31 cellular contexts compared by ENCODE assay signal in genomic region chr9:18124760-18125159, GRCh38.
A peak's percentile ranks its signal among the peaks of the same experiment; 100 is the strongest.
DNase-seq lines count a peak whose midpoint lies in the region; ATAC-seq, FAIRE-seq and TF ChIP-seq lines count a peak whose summit lies in the region.
"Had no signal": no experiment of that assay in that cellular context is flagged by ENCODE, and none has a peak within 500 bp of the region (broad histone marks: within the 10 kb centered on the region; RNA-seq: fewer than 3 reads in every experiment).

No MANE protein-coding gene starts in this region.

- no peaks in the 10 kb centered on the region for H3K9me3 ChIP-seq in endothelial cell of umbilical vein (replicated peaks; ENCODE audit: control insufficient read depth, insufficient read depth, low read length)
- H3K9me3 ChIP-seq: breast epithelium, colonic mucosa, neutrophil, Peyer's patch, tibial nerve had no signal

- no peaks in the 10 kb centered on the region for H3K36me3 ChIP-seq in endothelial cell of umbilical vein (ENCODE audit: control insufficient read depth in 2 of 2, extremely low read depth in 1 of 2, insufficient read depth in 2 of 2, low read length in 2 of 2)
- H3K36me3 ChIP-seq: breast epithelium, colonic mucosa, neutrophil, Peyer's patch, tibial nerve had no signal

- no peak for FAIRE-seq in endothelial cell of umbilical vein (lab: Jason Lieb, UNC)
- FAIRE-seq: frontal cortex had no signal

- dilution Hi-C loops in endothelial cell of umbilical vein (cut with MboI; ENCODE audit: extremely low pct_ligation_motif_present, low sequenced_read_pairs), result no loop called here

- no peak for ATAC-seq in GM21423 (IDR thresholded peaks at IDR 0.05; ENCODE audit: unreplicated experiment)
- ATAC-seq: activated CD8-positive, alpha-beta memory T cell treated with anti-CD3 and anti-CD28 coated beads, Interleukin-2, amount 10 ng/mL, durations not matched to agents 7 days and 5 days; activated naive CD8-positive, alpha-beta T cell treated with anti-CD3 and anti-CD28 coated beads, Interleukin-2, amount 50 U/mL, for 24 hours; esophagus mucosa; left colon; WTC11 had no signal

- H3K4me3 ChIP-seq in endothelial cell of umbilical vein (replicated peaks in 1 of 3; ENCODE audit: insufficient read depth in 1 of 3, low read depth in 1 of 3, low read length in 3 of 3), result no peak overlapping the region
- H3K4me3 ChIP-seq: breast epithelium, colonic mucosa, Peyer's patch, tibial nerve had no signal

- TF ChIP-seq POLR2A in endothelial cell of umbilical vein (IDR thresholded peaks at IDR 0.05; ENCODE audit: low read depth, low read length), result no peak

- H3K27me3 ChIP-seq in endothelial cell of umbilical vein (ENCODE audit: control insufficient read depth in 2 of 2, insufficient read depth in 2 of 2, low read length in 2 of 2), result no peaks in the 10 kb centered on the region
- H3K27me3 ChIP-seq: breast epithelium, colonic mucosa, neutrophil, Peyer's patch, tibial nerve had no signal

- H3K9ac ChIP-seq in endothelial cell of umbilical vein (replicated peaks; ENCODE audit: extremely low read depth, insufficient read depth, low read length), result no peak overlapping the region

- peak; percentile 29 for DNase-seq in AG20443 (ENCODE audit: low spot score)
- peak; percentile 61 for DNase-seq in LHCN-M2 (ENCODE audit: low read depth)
- DNase-seq in endothelial cell of umbilical vein (ENCODE audit: low read depth, low spot score), result peak; percentile 3
- peak; percentile 13 for DNase-seq in renal cortical epithelial cell (ENCODE audit: low read depth)
- no peak for DNase-seq in DMS153 treated with DMSO at 0.1 percent for 48 hours (lab: John Stamatoyannopoulos, UW; ENCODE audit: unreplicated experiment)
- DNase-seq in kidney tubule cell (ENCODE audit: low spot score), result no peak
- DNase-seq in activated CD4-positive, alpha-beta T cell treated with anti-CD3 and anti-CD28 coated beads, Interleukin-2, amount 50 U/mL, for 4 hours, result no peak
- DNase-seq: activated CD4-positive, alpha-beta T cell treated with anti-CD3 and anti-CD28 coated beads, Interleukin-2, amount 50 U/mL, for 1 hour; activated CD8-positive, alpha-beta memory T cell treated with anti-CD3 and anti-CD28 coated beads, Interleukin-2, amount 10 ng/mL, durations not matched to agents 7 days and 5 days; activated naive CD8-positive, alpha-beta T cell treated with anti-CD3 and anti-CD28 coated beads, Interleukin-2, amount 50 U/mL, for 24 hours; activated T-cell treated with anti-CD3 and anti-CD28 coated beads, Interleukin-2, amount 50 U/mL, for 48 hours; C1 segment of cervical spinal cord; colonic mucosa; COR-L47; DMS79 treated with DMSO at 0.1 percent for 48 hours; left colon; NCI-H1092 treated with DMSO at 0.1 percent for 48 hours; NCI-H187; NCI-H526; Peyer's patch; retina; SIG-M5; stimulated activated CD4-positive, alpha-beta T cell treated with anti-CD3 and anti-CD28 coated beads, Interleukin-2, amount 100 ng/mL, for 24 hours; SW 1271 had no signal

- no peaks in the 10 kb centered on the region for H3K4me1 ChIP-seq in endothelial cell of umbilical vein (ENCODE audit: control insufficient read depth, extremely low read depth, insufficient read depth, low read length)
- H3K4me1 ChIP-seq: breast epithelium, colonic mucosa, Peyer's patch, tibial nerve had no signal

- no peak overlapping the region for H3K27ac ChIP-seq in endothelial cell of umbilical vein (ENCODE audit: insufficient read depth, low read depth, low read length)
- H3K27ac ChIP-seq: breast epithelium, colonic mucosa, neutrophil, Peyer's patch, tibial nerve had no signal

- no TSS peak for BruUV-seq in endothelial cell of umbilical vein (replicated peaks; lab: Mats Ljungman, UMichigan)

- no peak for TF ChIP-seq CTCF in endothelial cell of umbilical vein (IDR thresholded peaks at IDR 0.05; ENCODE audit: extremely low read depth in 1 of 2, insufficient read depth in 1 of 2, low read depth in 1 of 2, low read length in 2 of 2)

- H2AFZ ChIP-seq in endothelial cell of umbilical vein (ENCODE audit: low read depth, low read length), result no peak overlapping the region

- H3K9me1 ChIP-seq in endothelial cell of umbilical vein (replicated peaks; ENCODE audit: control insufficient read depth, extremely low read depth, insufficient read depth, low read length), result no peaks in the 10 kb centered on the region

- no peaks in the 10 kb centered on the region for H4K20me1 ChIP-seq in endothelial cell of umbilical vein (replicated peaks; ENCODE audit: control insufficient read depth, extremely low read depth, insufficient read depth, low read length)

- no peak overlapping the region for H3K4me2 ChIP-seq in endothelial cell of umbilical vein (ENCODE audit: insufficient read depth, low read length)

- CTCF ChIA-PET in endothelial cell of umbilical vein (lab: Charles Lee), result no interaction called here

- intact Hi-C loops in endothelial cell of umbilical vein (cut with micrococcal nuclease), result no loop called here

- POLR2A ChIA-PET in endothelial cell of umbilical vein (lab: Charles Lee), result no interaction called here

- H3K79me2 ChIP-seq in endothelial cell of umbilical vein (ENCODE audit: control insufficient read depth, insufficient read depth, low read length), result no peaks in the 10 kb centered on the region

TF ChIP-seq in endothelial cell of umbilical vein, 7 proteins besides CTCF, POLR2A, EP300 and RAD21:
- TF ChIP-seq GATA2 (IDR thresholded peaks at IDR 0.05; ENCODE audit: insufficient read depth, insufficient read length, low read depth, low read length), result no peak
- no peak for TF ChIP-seq FOS (IDR thresholded peaks at IDR 0.05; ENCODE audit: borderline replicate concordance, insufficient read depth, low read length)
- TF ChIP-seq POLR2AphosphoS5 (IDR thresholded peaks at IDR 0.05; ENCODE audit: insufficient read depth, low read depth, low read length), result no peak
- TF ChIP-seq MAX (IDR thresholded peaks at IDR 0.05; ENCODE audit: insufficient read depth, insufficient read length), result no peak
- TF ChIP-seq JUN (IDR thresholded peaks at IDR 0.05; ENCODE audit: borderline replicate concordance, insufficient read depth, insufficient read length, low read depth), result no peak
- no peak for TF ChIP-seq MYC (IDR thresholded peaks at IDR 0.05; ENCODE audit: low read depth, low read length)
- TF ChIP-seq EZH2 (IDR thresholded peaks at IDR 0.05; ENCODE audit: borderline replicate concordance, low read depth, low read length, severe bottlenecking), result no peak

Comparison
In these comparisons a context has a peak if more than half of its experiments do, and no peak if none do; other contexts are left out.
1. DNase-seq: peak in AG20443 (single experiment), LHCN-M2 (single experiment), endothelial cell of umbilical vein (single experiment) and renal cortical epithelial cell (single experiment); none in DMS153 treated with DMSO at 0.1 percent for 48 hours (single experiment), kidney tubule cell (single experiment) and activated CD4-positive, alpha-beta T cell treated with anti-CD3 and anti-CD28 coated beads, Interleukin-2, amount 50 U/mL, for 4 hours (0 of 2).